ENCODE assay signal across 10 cellular contexts in the genomic region with DNA sequence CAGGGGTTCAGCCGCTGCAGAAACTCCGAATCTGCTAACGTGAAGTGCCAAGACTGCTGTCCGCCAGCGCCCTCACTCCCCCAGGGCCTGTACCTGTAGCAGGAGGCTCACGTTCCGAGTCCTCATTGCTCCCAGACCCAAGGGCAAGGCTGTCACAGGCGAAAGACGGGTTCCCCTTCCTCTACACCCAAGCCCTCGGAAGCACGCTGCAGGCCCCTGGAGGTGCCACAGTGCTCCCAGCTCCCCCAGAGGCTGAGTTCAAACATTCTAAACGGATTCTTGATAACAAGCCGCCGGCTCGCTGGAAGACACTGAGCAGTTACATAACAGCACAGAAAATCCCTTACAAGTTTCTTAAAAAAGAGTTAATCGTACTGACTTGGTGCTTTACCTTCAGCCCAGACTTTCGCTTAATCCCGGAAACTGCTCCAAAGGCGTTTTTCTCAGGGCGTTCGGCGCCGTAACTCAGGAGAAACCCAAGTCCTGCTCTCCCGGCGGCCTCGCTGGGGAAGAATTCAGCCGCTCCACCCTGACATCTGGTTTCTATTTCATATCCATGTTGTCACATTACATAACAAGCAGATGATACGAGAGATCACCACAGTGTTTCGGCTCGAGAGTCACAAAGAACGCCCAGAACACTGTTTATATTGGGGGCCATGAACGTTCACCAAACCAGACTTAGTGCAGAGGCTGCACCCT.
DNase-seq lines count a peak whose midpoint lies in the region; ATAC-seq lines count a peak whose summit lies in the region.
"Had no signal": no experiment of that assay in that cellular context is flagged by ENCODE, and none has a peak within 500 bp of the region (broad histone marks: within the 10 kb centered on the region; RNA-seq: fewer than 3 reads in every experiment).

No MANE protein-coding gene starts in this region.

- ATAC-seq in GM19035 (IDR thresholded peaks at IDR 0.05; ENCODE audit: unreplicated experiment), result no peak

- DNase-seq in activated effector memory CD4-positive, alpha-beta T cell treated with anti-CD3 and anti-CD28 coated beads, Interleukin-2, amount 50 U/mL, for 16 hours, result peak; percentile 46
- DNase-seq in activated effector memory CD4-positive, alpha-beta T cell treated with Interleukin-2 at 50 U/mL for 16 hours, result no peak
- peak; percentile 68 for DNase-seq in fibroblast of gingiva (ENCODE audit: low read depth)
- DNase-seq in myocyte (ENCODE audit: low read depth), result peak; percentile 80
- DNase-seq in ureter (ENCODE audit: low spot score), result peak; percentile 52
- no peak for DNase-seq in stimulated activated CD4-positive, alpha-beta T cell treated with anti-CD3 and anti-CD28 coated beads, Interleukin-12 subunit alpha, Interleukin-12 subunit beta, amount 100 ng/mL, for 4 hours
- DNase-seq in NOMO-1 (lab: John Stamatoyannopoulos, UW; ENCODE audit: unreplicated experiment in 2 of 2), result no peak
- DNase-seq: ACHN, T-helper 9 cell had no signal

Comparison
In these comparisons a context has a peak if more than half of its experiments do, and no peak if none do; other contexts are left out.
1. DNase-seq: peak in activated effector memory CD4-positive, alpha-beta T cell treated with anti-CD3 and anti-CD28 coated beads, Interleukin-2, amount 50 U/mL, for 16 hours (single experiment), fibroblast of gingiva (single experiment), myocyte (single experiment) and ureter (single experiment); none in activated effector memory CD4-positive, alpha-beta T cell treated with Interleukin-2 at 50 U/mL for 16 hours (single experiment), stimulated activated CD4-positive, alpha-beta T cell treated with anti-CD3 and anti-CD28 coated beads, Interleukin-12 subunit alpha, Interleukin-12 subunit beta, amount 100 ng/mL, for 4 hours (single experiment) and NOMO-1 (0 of 2).